8 cellular contexts compared by ENCODE assay signal in the genomic region with DNA sequence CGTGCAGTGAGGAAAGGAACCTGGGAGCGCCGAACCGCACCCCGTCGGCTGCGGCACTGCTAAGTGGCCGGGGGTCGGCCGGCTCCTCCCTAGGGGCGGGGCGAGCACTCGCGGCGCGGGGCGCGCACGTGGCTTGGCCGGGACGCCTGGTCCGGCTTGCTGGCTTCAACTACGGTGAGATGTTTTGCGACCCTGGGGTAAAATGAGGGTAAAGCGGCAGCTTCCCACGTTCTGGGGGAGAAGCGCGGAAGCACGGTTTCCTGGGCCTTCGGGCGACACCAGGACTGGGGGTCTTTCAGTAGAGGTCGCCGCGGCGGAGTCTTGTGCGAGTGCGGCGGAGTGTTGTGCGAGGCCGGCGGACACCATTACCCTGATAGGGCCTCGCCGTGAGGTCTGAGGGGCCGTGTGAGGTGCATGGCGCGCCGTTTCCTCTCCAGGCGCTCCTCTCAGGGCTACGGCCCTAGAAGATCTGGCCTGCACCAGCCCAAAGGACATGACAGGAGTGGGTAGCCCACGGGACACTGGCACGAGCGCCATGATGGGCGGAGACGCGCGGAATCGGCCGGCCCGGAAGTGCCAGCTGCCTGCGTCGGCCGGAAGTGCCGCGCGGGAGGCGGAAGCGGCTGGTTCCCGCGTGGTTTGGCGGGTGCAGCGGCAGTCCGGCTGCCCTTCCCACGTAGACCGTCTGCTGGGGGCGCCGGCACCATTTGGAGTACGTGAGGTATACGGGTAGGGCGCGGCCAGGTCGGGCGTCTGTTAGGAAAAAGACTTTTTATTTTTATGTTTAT. TPM values are rescaled to one million over a fixed set of nuclear protein-coding genes. Genes with fewer than 3 reads are reported as not detected.
A peak's percentile ranks its signal among the peaks of the same experiment; 100 is the strongest.
DNase-seq lines count a peak whose midpoint lies in the region; ATAC-seq and TF ChIP-seq lines count a peak whose summit lies in the region.

A gene with protein sequence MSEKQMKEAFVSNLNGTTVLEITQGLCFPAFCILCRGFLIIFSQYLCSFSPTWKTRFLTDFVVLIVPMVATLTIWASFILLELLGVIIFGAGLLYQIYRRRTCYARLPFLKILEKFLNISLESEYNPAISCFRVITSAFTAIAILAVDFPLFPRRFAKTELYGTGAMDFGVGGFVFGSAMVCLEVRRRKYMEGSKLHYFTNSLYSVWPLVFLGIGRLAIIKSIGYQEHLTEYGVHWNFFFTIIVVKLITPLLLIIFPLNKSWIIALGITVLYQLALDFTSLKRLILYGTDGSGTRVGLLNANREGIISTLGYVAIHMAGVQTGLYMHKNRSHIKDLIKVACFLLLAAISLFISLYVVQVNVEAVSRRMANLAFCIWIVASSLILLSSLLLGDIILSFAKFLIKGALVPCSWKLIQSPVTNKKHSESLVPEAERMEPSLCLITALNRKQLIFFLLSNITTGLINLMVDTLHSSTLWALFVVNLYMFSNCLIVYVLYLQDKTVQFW (plus strand): TSS at position 107 of the 788 bp plus-strand sequence. CDS start 2,115 bp downstream, outside the sequence.

- H3K9me3 ChIP-seq in mammary epithelial cell (replicated peaks; ENCODE audit: insufficient read depth, low read length) (no peaks in the 10 kb centered on the region), spleen (no peaks in the 10 kb centered on the region)

- H3K4me1 Mint-ChIP-seq in WTC11: peaks cover 13% of the 10 kb centered on the region

- peak in 2 of 3 donors; percentile 55 to 72 for TF ChIP-seq POLR2A in spleen (IDR thresholded peaks at IDR 0.05)

- no TSS peak for BruUV-seq in mammary epithelial cell (replicated peaks; lab: Mats Ljungman, UMichigan)

- peak within 1 kb of the TSS; percentile 88 for H3K9ac ChIP-seq in mammary epithelial cell (ENCODE audit: insufficient read depth, low read length)

- peak within 1 kb of the TSS; percentile 95 for H3K4me3 Mint-ChIP-seq in WTC11

- H3K4me1 ChIP-seq in mammary epithelial cell (ENCODE audit: insufficient read depth, low read length): peaks cover 32% of the 10 kb centered on the region
- H3K4me1 ChIP-seq in spleen: peaks cover 7 to 31% (median 21%) of the 10 kb centered on the region in 6 donors

- in situ Hi-C loops in mammary epithelial cell (cut with MboI; ENCODE audit: low sequenced_read_pairs in 2 of 2): no loop called here

- peak within 1 kb of the TSS; percentile 96 for H3K27ac ChIP-seq in mammary epithelial cell (ENCODE audit: insufficient read depth, low read depth, low read length)
- peak within 1 kb of the TSS; percentile 86 to 99 (median 95) for H3K27ac ChIP-seq in spleen

- H3K79me2 ChIP-seq in mammary epithelial cell (ENCODE audit: insufficient read depth, low read length): peaks cover 49% of the 10 kb centered on the region

- peak within 1 kb of the TSS; percentile 98 for H3K27ac Mint-ChIP-seq in WTC11

- no peak for DNase-seq in AG04449 (ENCODE audit: low read depth, low spot score)
- peak; percentile 82 for DNase-seq in NCI-H2227 treated with DMSO at 0.1 percent for 48 hours (lab: John Stamatoyannopoulos, UW)
- DNase-seq in WTC11 (ENCODE audit: low spot score): peak; percentile 91
- peak; percentile 92 for DNase-seq in mammary epithelial cell
- DNase-seq in inferior parietal cortex (ENCODE audit: extremely low spot score): peak; percentile 87
- peak; percentile 97 for DNase-seq in spleen

- dilution Hi-C loops in mammary epithelial cell (cut with HindIII; ENCODE audit: low sequenced_read_pairs): no loop called here

- peak; percentile 73 for ATAC-seq in GM18907 (IDR thresholded peaks at IDR 0.05; ENCODE audit: unreplicated experiment)
- peak; percentile 68 for ATAC-seq in HG03139 (IDR thresholded peaks at IDR 0.05; ENCODE audit: unreplicated experiment)
- ATAC-seq in WTC11: peak; percentile 90

- no peaks in the 10 kb centered on the region for H3K9me3 Mint-ChIP-seq in WTC11

- intact Hi-C loops in mammary epithelial cell (cut with micrococcal nuclease) (loop anchor here (1.0 kb wide), 2 partner anchors 9 to 11 kb away; a partner anchor contains a TSS), spleen (cut with DNase I; ENCODE audit: low total_unique reads) (no loop called here)

- H3K27me3 Mint-ChIP-seq in WTC11 (ENCODE audit: low read depth): no peaks in the 10 kb centered on the region

- H3K27me3 ChIP-seq in mammary epithelial cell (ENCODE audit: insufficient read depth, low read length) (no peaks in the 10 kb centered on the region), spleen (replicated peaks in 1 of 7) (no peaks in the 10 kb centered on the region)

- H4K20me1 ChIP-seq in mammary epithelial cell (ENCODE audit: insufficient read depth, low read length): no peaks in the 10 kb centered on the region

- WGBS in mammary epithelial cell (ENCODE audit: low coverage, missing lambda C conversion rate): 0% methylated on average over 32 of the region's 82 CpGs
- 0 to 1% (median 0%) methylated on average over 42 to 82 of the region's 82 CpGs for WGBS in spleen, 5 donors

- H3K4me3 ChIP-seq in AG04449 (ENCODE audit: low read depth, low read length) (peak within 1 kb of the TSS; percentile 94), mammary epithelial cell (replicated peaks in 1 of 3; ENCODE audit: insufficient read depth in 1 of 3, low read depth in 2 of 3, low read length in 3 of 3) (peak within 1 kb of the TSS; percentile 71 to 96 (median 75)), spleen (peak within 1 kb of the TSS; percentile 73 to 100 (median 88))

- H3K36me3 ChIP-seq in mammary epithelial cell (ENCODE audit: insufficient read depth, low read length): peaks cover 20% of the 10 kb centered on the region
- peaks cover 0 to 68% (median 22%) of the 10 kb centered on the region in 6 donors for H3K36me3 ChIP-seq in spleen

- POLR2A ChIA-PET in AG04449 (lab: Yijun Ruan, JAX): interaction anchor here (0.6 to 2.4 kb wide), 5 partner anchors 9 to 67 kb away, joined by 3 to 19 read pairs (median 4); a partner anchor contains a TSS
- POLR2A ChIA-PET in WTC11 (lab: Charles Lee): interaction anchor here (1.2 to 2.7 kb wide), 3 partner anchors 10 to 57 kb away, joined by 5 to 37 read pairs (median 6); a partner anchor contains a TSS

- H3K4me2 ChIP-seq in mammary epithelial cell (ENCODE audit: insufficient read depth, low read depth, low read length): peak within 1 kb of the TSS; percentile 85

- peak within 1 kb of the TSS; percentile 81 for H2AFZ ChIP-seq in mammary epithelial cell (ENCODE audit: low read depth, low read length)

- H3K36me3 Mint-ChIP-seq in WTC11: peaks cover 39% of the 10 kb centered on the region

- no peak for TF ChIP-seq CTCF in AG04449 (IDR thresholded peaks at IDR 0.05; ENCODE audit: insufficient read depth, low read length, missing control alignments)
- no peak for TF ChIP-seq CTCF in WTC11 (IDR thresholded peaks at IDR 0.05)
- no peak for TF ChIP-seq CTCF in mammary epithelial cell (conservative IDR thresholded peaks at IDR 0.05 in 1 of 2, IDR thresholded peaks at IDR 0.05 in 1 of 2; ENCODE audit: extremely low read depth in 1 of 2, insufficient read depth in 1 of 2, low read depth in 1 of 2, low read length in 2 of 2)
- peak in 8 of 11 experiments; percentile 10 to 57 (median 38) for TF ChIP-seq CTCF in spleen (IDR thresholded peaks at IDR 0.05 in 8 of 11, conservative IDR thresholded peaks at IDR 0.05 in 3 of 11)

- CTCF ChIA-PET in AG04449 (lab: Yijun Ruan, JAX): interaction anchor here (1.4 to 2.0 kb wide), 3 partner anchors 9 to 11 kb away, joined by 4 to 9 read pairs (median 4); no protein-coding TSS in a partner anchor
- CTCF ChIA-PET in WTC11 (lab: Charles Lee): interaction anchor here (0.6 to 3.0 kb wide), 11 partner anchors 11 to 726 kb away, joined by 3 to 40 read pairs (median 4); a partner anchor contains a TSS
- CTCF ChIA-PET in mammary epithelial cell (lab: Charles Lee; ENCODE audit: low non-redundant PET): interaction anchor here (0.6 kb wide), 1 partner anchor 670 kb away, joined by 4 read pairs; no protein-coding TSS in a partner anchor

TF ChIP-seq in WTC11, 78 proteins besides CTCF, POLR2A, EP300 and RAD21 (continues in another document):
- TF ChIP-seq ZNF138 (CRISPR knock-in tag; conservative IDR thresholded peaks at IDR 0.05) (no peak), GABPB1 (CRISPR knock-in tag; IDR thresholded peaks at IDR 0.05) (peak; percentile 82), JUN (CRISPR knock-in tag; IDR thresholded peaks at IDR 0.05) (peak; percentile 86; the same call in 1 of the 2 replicates), ATF1 (CRISPR knock-in tag; IDR thresholded peaks at IDR 0.05) (no peak), SMAD3 (CRISPR knock-in tag; IDR thresholded peaks at IDR 0.05; ENCODE audit: borderline replicate concordance) (peak; percentile 73), NR2C2 (CRISPR knock-in tag; IDR thresholded peaks at IDR 0.05) (no peak)
- TF ChIP-seq, protein P1, sequence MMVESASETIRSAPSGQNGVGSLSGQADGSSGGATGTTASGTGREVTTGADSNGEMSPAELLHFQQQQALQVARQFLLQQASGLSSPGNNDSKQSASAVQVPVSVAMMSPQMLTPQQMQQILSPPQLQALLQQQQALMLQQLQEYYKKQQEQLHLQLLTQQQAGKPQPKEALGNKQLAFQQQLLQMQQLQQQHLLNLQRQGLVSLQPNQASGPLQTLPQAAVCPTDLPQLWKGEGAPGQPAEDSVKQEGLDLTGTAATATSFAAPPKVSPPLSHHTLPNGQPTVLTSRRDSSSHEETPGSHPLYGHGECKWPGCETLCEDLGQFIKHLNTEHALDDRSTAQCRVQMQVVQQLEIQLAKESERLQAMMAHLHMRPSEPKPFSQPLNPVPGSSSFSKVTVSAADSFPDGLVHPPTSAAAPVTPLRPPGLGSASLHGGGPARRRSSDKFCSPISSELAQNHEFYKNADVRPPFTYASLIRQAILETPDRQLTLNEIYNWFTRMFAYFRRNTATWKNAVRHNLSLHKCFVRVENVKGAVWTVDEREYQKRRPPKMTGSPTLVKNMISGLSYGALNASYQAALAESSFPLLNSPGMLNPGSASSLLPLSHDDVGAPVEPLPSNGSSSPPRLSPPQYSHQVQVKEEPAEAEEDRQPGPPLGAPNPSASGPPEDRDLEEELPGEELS (CRISPR knock-in tag; IDR thresholded peaks at IDR 0.05): peak; percentile 84; the same call in 1 of the 2 replicates

RNA-seq across cellular contexts. Expression of the gene that starts here (rescaled TPM):
- total RNA-seq in WTC11 (2021) (14.6 to 21.7 TPM (median 15.1 TPM) in 3 replicates), mammary epithelial cell (10 to 100 TPM; 10.2 to 15.6 TPM), spleen (1 to 10 TPM; 4.8 to 7.7 (median 6.1) TPM)
- polyA plus RNA-seq in mammary epithelial cell (5.8 TPM), spleen (1 to 10 TPM; 3.3 to 6.0 (median 5.0) TPM)
- 8.3 TPM for polyA minus RNA-seq in mammary epithelial cell

Comparison
In these comparisons a context has a peak if more than half of its experiments do, and no peak if none do; other contexts are left out.
1. CTCF ChIP-seq: peak in spleen (8 of 11); none in AG04449 (single experiment), WTC11 (single experiment) and mammary epithelial cell (0 of 2).
2. Peak in every context shown above with its lines, with median percentiles within 50 percentile points of each other: H3K4me3 ChIP-seq and ATAC-seq.